Comparison of ENCODE assay signal across 11 cellular contexts in the genomic region with DNA sequence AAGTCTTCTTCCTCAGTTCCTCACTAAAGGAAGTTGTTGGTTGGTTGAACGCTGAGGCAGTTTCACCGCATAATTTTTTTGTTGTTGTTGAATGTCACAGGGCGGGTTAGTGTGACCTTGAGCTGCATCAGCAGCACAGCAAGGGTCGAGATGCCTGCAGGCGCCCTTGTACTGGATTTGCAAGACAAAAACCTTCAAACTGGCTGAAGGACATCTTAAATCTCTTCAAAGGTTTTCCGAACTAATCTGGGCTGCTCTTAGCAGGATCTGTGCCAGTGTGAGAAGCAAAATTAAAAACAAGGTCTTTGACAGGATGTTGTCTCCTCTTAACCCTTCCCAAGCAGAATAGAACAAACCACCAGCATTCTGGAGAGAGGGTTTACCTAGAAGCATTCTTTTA. TPM values are rescaled to one million over a fixed set of nuclear protein-coding genes. Genes with fewer than 3 reads are reported as not detected.
DNase-seq lines count a peak whose midpoint lies in the region; ATAC-seq and TF ChIP-seq lines count a peak whose summit lies in the region.
"Had no signal": no experiment of that assay in that cellular context is flagged by ENCODE, and none has a peak within 500 bp of the region (broad histone marks: within the 10 kb centered on the region; RNA-seq: fewer than 3 reads in every experiment).

No MANE protein-coding gene starts in this region.

- no peak overlapping the region for H3K9ac ChIP-seq in colonic mucosa (ENCODE audit: low read depth in 2 of 2, low read length in 2 of 2)

- no peak for TF ChIP-seq POLR2A in testis (IDR thresholded peaks at IDR 0.05)

- peak overlapping the region; percentile 44 for H3K4me3 Mint-ChIP-seq in activated T-cell treated with anti-CD3 and anti-CD28 coated beads, Interleukin-2, amount 50 U/mL, for 24 hours
- H3K4me3 Mint-ChIP-seq: CD14-positive monocyte; memory B cell; stimulated activated memory B cell treated with anti-CD40 and anti-IgM and Interleukin-4, amounts not matched to agents 10 μg/mL and 1 μg/mL and 100 μg/mL, for 72 hours had no signal

- 22 to 29% methylated on average over 6 of the region's 6 CpGs for WGBS in testis, 2 donors

- peaks cover 39% of the 10 kb centered on the region for H3K36me3 Mint-ChIP-seq in activated T-cell treated with anti-CD3 and anti-CD28 coated beads, Interleukin-2, amount 50 U/mL, for 24 hours (ENCODE audit: low read depth)

- peak overlapping the region; percentile 6 for H3K4me3 ChIP-seq in brain microvascular endothelial cell (ENCODE audit: low read depth, low read length)
- no peak overlapping the region for H3K4me3 ChIP-seq in testis
- H3K4me3 ChIP-seq in colonic mucosa = no peak overlapping the region

- H3K9me3 ChIP-seq in testis = no peaks in the 10 kb centered on the region
- H3K9me3 ChIP-seq in colonic mucosa = no peaks in the 10 kb centered on the region

- H3K27ac ChIP-seq in brain microvascular endothelial cell (peak overlapping the region; percentile 42), layer of hippocampus (ENCODE audit: low read depth, low read length) (peak overlapping the region; percentile 60), testis (peak overlapping the region in 1 of 2 donors; percentile 31), colonic mucosa (no peak overlapping the region)

- peaks cover 59% of the 10 kb centered on the region for H3K4me1 Mint-ChIP-seq in activated T-cell treated with anti-CD3 and anti-CD28 coated beads, Interleukin-2, amount 50 U/mL, for 24 hours (ENCODE audit: low read depth)

- TF ChIP-seq CTCF in brain microvascular endothelial cell (IDR thresholded peaks at IDR 0.05; ENCODE audit: low read depth, low read length, missing control alignments) = no peak
- no peak for TF ChIP-seq CTCF in testis (IDR thresholded peaks at IDR 0.05)
- TF ChIP-seq CTCF in colonic mucosa (IDR thresholded peaks at IDR 0.05) = no peak

- no peaks in the 10 kb centered on the region for H3K9me3 Mint-ChIP-seq in activated T-cell treated with anti-CD3 and anti-CD28 coated beads, Interleukin-2, amount 50 U/mL, for 24 hours
- H3K9me3 Mint-ChIP-seq: CD14-positive monocyte had no signal

- H3K27me3 ChIP-seq in brain microvascular endothelial cell (replicated peaks) = no peaks in the 10 kb centered on the region
- no peaks in the 10 kb centered on the region for H3K27me3 ChIP-seq in layer of hippocampus (ENCODE audit: control insufficient read depth, insufficient read depth, low read length)
- no peaks in the 10 kb centered on the region for H3K27me3 ChIP-seq in testis
- no peaks in the 10 kb centered on the region for H3K27me3 ChIP-seq in colonic mucosa

- intact Hi-C loops in testis (cut with DNase I; ENCODE audit: low total_unique reads) (no loop called here), colonic mucosa (cut with DNase I) (no loop called here)

- no peak for ATAC-seq in HG03460 (IDR thresholded peaks at IDR 0.05; ENCODE audit: unreplicated experiment)
- ATAC-seq: stimulated activated memory B cell treated with anti-CD40 and anti-IgM and Interleukin-4, amounts not matched to agents 10 μg/mL and 1 μg/mL and 100 μg/mL, for 72 hours had no signal

- no peak for DNase-seq in activated T-cell treated with anti-CD3 and anti-CD28 coated beads, Interleukin-2, amount 50 U/mL, for 24 hours
- DNase-seq in activated T-cell treated with anti-CD3 and anti-CD28 coated beads for 4 hours (no peak), brain microvascular endothelial cell (no peak), testis (peak; percentile 58), AG08396 (ENCODE audit: low spot score) (no peak), colonic mucosa (no peak)

- H3K27ac Mint-ChIP-seq in activated T-cell treated with anti-CD3 and anti-CD28 coated beads, Interleukin-2, amount 50 U/mL, for 24 hours = peak overlapping the region; percentile 80
- H3K27ac Mint-ChIP-seq: memory B cell; stimulated activated memory B cell treated with anti-CD40 and anti-IgM and Interleukin-4, amounts not matched to agents 10 μg/mL and 1 μg/mL and 100 μg/mL, for 72 hours had no signal

- in situ Hi-C loops in brain microvascular endothelial cell (cut with HindIII; ENCODE audit: low pct_ligation_motif_present, low sequenced_read_pairs) = no loop called here

- no peaks in the 10 kb centered on the region for H3K27me3 Mint-ChIP-seq in activated T-cell treated with anti-CD3 and anti-CD28 coated beads, Interleukin-2, amount 50 U/mL, for 24 hours
- H3K27me3 Mint-ChIP-seq: memory B cell; stimulated activated memory B cell treated with anti-CD40 and anti-IgM and Interleukin-4, amounts not matched to agents 10 μg/mL and 1 μg/mL and 100 μg/mL, for 72 hours had no signal

- peaks cover 3% of the 10 kb centered on the region for H3K36me3 ChIP-seq in brain microvascular endothelial cell (replicated peaks)
- H3K36me3 ChIP-seq in testis (ENCODE audit: low read depth, missing control alignments) = no peaks in the 10 kb centered on the region
- no peaks in the 10 kb centered on the region for H3K36me3 ChIP-seq in colonic mucosa

- H3K4me1 ChIP-seq in testis (peaks cover 23% of the 10 kb centered on the region), colonic mucosa (peaks cover 10% of the 10 kb centered on the region)

RNA-seq across cellular contexts. Expression of a gene that starts 59.4 kb away (rescaled TPM):
- total RNA-seq in testis = 10 to 100 TPM; 26.8 to 36.1 TPM
- 18.0 TPM for polyA plus RNA-seq in testis (ENCODE audit: insufficient read depth, low read depth, low replicate concordance)
- total RNA-seq in colonic mucosa = 10 to 100 TPM; 49.5 to 89.3 TPM
